Comparison of ENCODE assay signal across 1 cellular context in genomic region chr2:37875332-37875976, GRCh38.
TF ChIP-seq lines count a peak whose summit lies in the region.

No MANE protein-coding gene starts in this region.

TF ChIP-seq in GM23338, 12 proteins besides CTCF, POLR2A, EP300 and RAD21 (continued from another document):
- TF ChIP-seq ZNF462 (CRISPR knock-in tag; IDR thresholded peaks at IDR 0.05), result no peak
- no peak for TF ChIP-seq EZH2 (IDR thresholded peaks at IDR 0.05; ENCODE audit: low read depth, unreplicated experiment)
- no peak for TF ChIP-seq ZNF114 (CRISPR knock-in tag; IDR thresholded peaks at IDR 0.05)
- TF ChIP-seq ZNF331 (CRISPR knock-in tag; IDR thresholded peaks at IDR 0.05; ENCODE audit: low read depth), result no peak
- TF ChIP-seq STAT1 (IDR thresholded peaks at IDR 0.05; ENCODE audit: unreplicated experiment), result no peak
- no peak for TF ChIP-seq NANOG (IDR thresholded peaks at IDR 0.05; ENCODE audit: borderline replicate concordance)
- TF ChIP-seq JUNB (IDR thresholded peaks at IDR 0.05; ENCODE audit: unreplicated experiment), result no peak
- TF ChIP-seq CREB1 (CRISPR knock-in tag; IDR thresholded peaks at IDR 0.05; ENCODE audit: low read depth), result no peak
- no peak for TF ChIP-seq REST (IDR thresholded peaks at IDR 0.05; ENCODE audit: unreplicated experiment)
- TF ChIP-seq ETS1 (IDR thresholded peaks at IDR 0.05), result no peak
TF ChIP-seq in GM23338: peak in this region for 0.
